9 cellular contexts compared by ENCODE assay signal in the genomic region with DNA sequence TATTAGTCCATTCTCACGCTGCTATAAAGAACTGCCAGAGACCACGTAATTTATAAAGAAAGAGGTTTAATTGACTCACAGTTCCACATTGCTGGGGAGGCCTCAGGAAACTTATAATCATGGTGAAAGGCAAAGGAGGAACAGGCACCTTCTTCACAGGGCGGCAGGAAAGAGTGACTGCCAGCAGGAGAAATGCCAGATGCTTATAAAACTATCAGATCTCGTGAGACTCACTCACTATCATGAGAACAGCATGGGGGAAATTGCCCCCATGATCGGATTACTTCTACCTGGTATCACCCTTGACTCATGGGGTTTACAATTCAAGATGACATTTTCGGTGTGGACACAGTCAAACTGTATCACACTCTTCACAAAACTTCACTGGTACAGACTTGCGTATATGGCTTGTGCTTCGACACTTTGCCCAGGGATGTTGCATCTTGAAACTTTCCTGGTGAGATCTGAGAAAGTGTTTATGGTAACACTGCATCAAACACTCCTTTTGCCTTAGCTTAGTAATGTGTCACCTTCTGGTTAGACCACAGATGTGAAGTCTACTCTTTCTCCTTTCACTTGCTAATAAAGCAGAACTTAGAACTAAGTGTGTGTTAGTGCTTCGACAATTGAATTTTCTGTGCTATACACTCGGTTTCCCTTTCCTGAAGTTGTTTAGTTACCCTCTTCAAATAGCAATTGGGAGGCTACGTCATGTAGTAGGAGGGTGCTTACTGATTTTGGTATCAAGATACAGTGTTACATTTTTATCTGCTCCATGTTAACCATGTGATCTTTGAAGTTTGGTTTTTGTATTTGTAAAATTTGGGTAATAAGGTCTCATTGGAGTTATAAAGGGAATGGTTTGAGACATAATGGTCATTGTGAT.
DNase-seq lines count a peak whose midpoint lies in the region; ATAC-seq and TF ChIP-seq lines count a peak whose summit lies in the region.
"Had no signal": no experiment of that assay in that cellular context is flagged by ENCODE, and none has a peak within 500 bp of the region (broad histone marks: within the 10 kb centered on the region; RNA-seq: fewer than 3 reads in every experiment).

No MANE protein-coding gene starts in this region.

- H3K4me3 ChIP-seq in rectal smooth muscle tissue (ENCODE audit: low read length) (no peak overlapping the region), colonic mucosa (no peak overlapping the region)

- H3K4me1 ChIP-seq in rectal smooth muscle tissue (ENCODE audit: control insufficient read depth, insufficient read depth, low read length) (peaks cover 8% of the 10 kb centered on the region), colonic mucosa (no peaks in the 10 kb centered on the region)

- intact Hi-C loops in colonic mucosa (cut with DNase I) (no loop called here), head of caudate nucleus (cut with DNase I) (no loop called here)

- TF ChIP-seq CTCF in colonic mucosa (IDR thresholded peaks at IDR 0.05): no peak

- peak; percentile 55 to 69 for DNase-seq in activated CD4-positive, alpha-beta T cell treated with anti-CD3 and anti-CD28 coated beads, Interleukin-2, amount 50 U/mL, for 48 hours
- DNase-seq in HUDEP-2 (lab: John Stamatoyannopoulos, UW; ENCODE audit: unreplicated experiment in 76 of 76) (no peak), colonic mucosa (no peak), head of caudate nucleus (no peak), HuH-7 (ENCODE audit: low spot score) (no peak)

- no peak overlapping the region for H3K9ac ChIP-seq in rectal smooth muscle tissue (ENCODE audit: low read length)
- no peak overlapping the region for H3K9ac ChIP-seq in colonic mucosa (ENCODE audit: low read depth in 2 of 2, low read length in 2 of 2)

- ATAC-seq in GM18508 (IDR thresholded peaks at IDR 0.05; ENCODE audit: insufficient read depth, unreplicated experiment) (peak; percentile 71), HG02798 (IDR thresholded peaks at IDR 0.05; ENCODE audit: poor library complexity, unreplicated experiment) (peak; percentile 51)

- no peaks in the 10 kb centered on the region for H3K9me3 ChIP-seq in colonic mucosa

- H3K27me3 ChIP-seq in rectal smooth muscle tissue (ENCODE audit: control insufficient read depth, insufficient read depth, low read length): no peaks in the 10 kb centered on the region
- H3K27me3 ChIP-seq in colonic mucosa: no peaks in the 10 kb centered on the region

- peak overlapping the region; percentile 28 for H3K27ac ChIP-seq in rectal smooth muscle tissue (ENCODE audit: low read depth, low read length)
- no peak overlapping the region for H3K27ac ChIP-seq in colonic mucosa
- H3K27ac ChIP-seq: HL-60 had no signal

- H3K36me3 ChIP-seq in rectal smooth muscle tissue (ENCODE audit: control insufficient read depth, insufficient read depth, low read length) (no peaks in the 10 kb centered on the region), colonic mucosa (no peaks in the 10 kb centered on the region)

Comparison
In these comparisons a context has a peak if more than half of its experiments do, and no peak if none do; other contexts are left out.
1. DNase-seq: peak in activated CD4-positive, alpha-beta T cell treated with anti-CD3 and anti-CD28 coated beads, Interleukin-2, amount 50 U/mL, for 48 hours (2 of 2); none in HUDEP-2 (0 of 76), colonic mucosa (single experiment), head of caudate nucleus (0 of 42) and HuH-7 (single experiment).